20 cellular contexts compared by ENCODE assay signal in the genomic region with DNA sequence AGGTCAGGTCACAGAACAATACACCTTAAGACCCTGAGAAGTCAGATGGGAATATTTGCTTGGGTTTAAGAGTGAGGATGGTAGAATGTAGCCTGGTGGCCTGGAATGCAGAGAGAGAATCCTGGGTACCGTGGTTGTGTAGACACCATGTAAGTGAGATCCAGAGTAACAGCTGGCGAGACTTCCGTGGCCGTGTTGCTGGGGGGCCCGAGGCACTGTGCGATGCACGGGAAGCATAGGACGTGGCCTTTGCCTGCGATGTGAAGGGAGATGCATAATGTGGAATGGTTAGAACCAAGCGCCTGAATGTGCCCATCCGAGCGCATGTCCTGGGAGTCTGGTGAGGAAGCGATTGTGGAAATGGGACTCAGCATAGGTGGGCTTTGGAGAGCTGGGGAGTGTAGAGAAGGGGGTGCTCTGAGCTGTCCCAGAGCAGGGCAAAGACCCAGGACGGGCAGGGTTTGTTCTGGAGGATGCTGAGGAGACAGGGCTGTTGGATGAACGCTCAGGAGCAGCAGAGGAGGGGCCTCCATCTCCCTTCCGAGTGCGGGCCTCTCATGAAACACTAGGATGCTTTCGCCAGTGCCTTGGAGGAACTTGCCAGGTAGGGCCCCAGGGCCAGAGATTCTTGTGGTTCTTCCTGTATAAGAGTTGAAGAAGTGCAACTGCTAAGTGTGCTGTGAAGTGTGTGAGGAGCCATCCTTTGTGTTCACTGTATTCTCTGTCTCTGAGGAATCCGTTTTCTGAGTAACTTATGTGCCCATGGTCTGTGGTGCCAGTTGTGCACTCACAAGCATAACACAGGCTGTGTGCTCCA. TPM values are rescaled to one million over a fixed set of nuclear protein-coding genes. Genes with fewer than 3 reads are reported as not detected.
DNase-seq lines count a peak whose midpoint lies in the region; ATAC-seq and TF ChIP-seq lines count a peak whose summit lies in the region.
"Had no signal": no experiment of that assay in that cellular context is flagged by ENCODE, and none has a peak within 500 bp of the region (broad histone marks: within the 10 kb centered on the region; RNA-seq: fewer than 3 reads in every experiment).

No MANE protein-coding gene starts in this region.

- no peaks in the 10 kb centered on the region for H3K36me3 Mint-ChIP-seq in natural killer cell
- peaks cover 18% of the 10 kb centered on the region for H3K36me3 Mint-ChIP-seq in natural killer cell treated with Interleukin-12 subunit alpha and Interleukin-12 subunit beta and Interleukin-15 and Interleukin-18, amount 100 ng/mL, for 72 hours
- peaks cover 39% of the 10 kb centered on the region for H3K36me3 Mint-ChIP-seq in activated CD8-positive, alpha-beta memory T cell treated with anti-CD3 and anti-CD28 coated beads, Interleukin-2, amount 10 ng/mL, durations not matched to agents 7 days and 5 days

- intact Hi-C loops in natural killer cell (cut with micrococcal nuclease) = no loop called here

- H3K4me3 Mint-ChIP-seq in natural killer cell = no peak overlapping the region
- no peak overlapping the region for H3K4me3 Mint-ChIP-seq in natural killer cell treated with Interleukin-12 subunit alpha and Interleukin-12 subunit beta and Interleukin-15 and Interleukin-18, amount 100 ng/mL, for 72 hours
- no peak overlapping the region for H3K4me3 Mint-ChIP-seq in activated CD8-positive, alpha-beta memory T cell treated with anti-CD3 and anti-CD28 coated beads, Interleukin-2, amount 10 ng/mL, durations not matched to agents 7 days and 5 days

- DNase-seq in natural killer cell (no peak), islet precursor cell (peak; percentile 40), NCI-H524 (lab: John Stamatoyannopoulos, UW) (no peak), cortex of kidney (lab: John Stamatoyannopoulos, UW) (no peak), OCI-M2 (lab: John Stamatoyannopoulos, UW; ENCODE audit: unreplicated experiment) (no peak)
- no peak for DNase-seq in natural killer cell treated with Interleukin-12 subunit alpha and Interleukin-12 subunit beta and Interleukin-15 and Interleukin-18, amount 100 ng/mL, for 72 hours (ENCODE audit: low spot score)
- DNase-seq in activated CD8-positive, alpha-beta memory T cell treated with anti-CD3 and anti-CD28 coated beads, Interleukin-2, amount 10 ng/mL, durations not matched to agents 7 days and 5 days = peak; percentile 33
- DNase-seq: activated CD4-positive, alpha-beta T cell treated with anti-CD3 and anti-CD28 coated beads for 4 hours; central memory CD4-positive, alpha-beta T cell; effector CD4-positive, alpha-beta T cell; gastrocnemius medialis; H7; KBM-7; kidney glomerular epithelial cell; mammary epithelial cell; NCI-H774; stimulated activated naive CD4-positive, alpha-beta T cell treated with Interleukin-2 at 50 U/mL for 16 hours; transverse colon had no signal

- H3K27me3 Mint-ChIP-seq in natural killer cell (ENCODE audit: low read depth in 2 of 2) = no peaks in the 10 kb centered on the region
- H3K27me3 Mint-ChIP-seq in natural killer cell treated with Interleukin-12 subunit alpha and Interleukin-12 subunit beta and Interleukin-15 and Interleukin-18, amount 100 ng/mL, for 72 hours = no peaks in the 10 kb centered on the region
- no peaks in the 10 kb centered on the region for H3K27me3 Mint-ChIP-seq in activated CD8-positive, alpha-beta memory T cell treated with anti-CD3 and anti-CD28 coated beads, Interleukin-2, amount 10 ng/mL, durations not matched to agents 7 days and 5 days

- CTCF ChIA-PET in activated CD8-positive, alpha-beta memory T cell treated with anti-CD3 and anti-CD28 coated beads, Interleukin-2, amount 10 ng/mL, durations not matched to agents 7 days and 5 days (lab: Charles Lee) = interaction anchor here (0.5 kb wide), 1 partner anchor 99 kb away, joined by 3 read pairs; no protein-coding TSS in a partner anchor

- TF ChIP-seq CTCF in natural killer cell (IDR thresholded peaks at IDR 0.05) = no peak

- peak overlapping the region; percentile 55 to 64 for H3K27ac Mint-ChIP-seq in natural killer cell
- peak overlapping the region in 1 of 2 donors; percentile 56 for H3K27ac Mint-ChIP-seq in natural killer cell treated with Interleukin-12 subunit alpha and Interleukin-12 subunit beta and Interleukin-15 and Interleukin-18, amount 100 ng/mL, for 72 hours
- H3K27ac Mint-ChIP-seq in activated CD8-positive, alpha-beta memory T cell treated with anti-CD3 and anti-CD28 coated beads, Interleukin-2, amount 10 ng/mL, durations not matched to agents 7 days and 5 days = no peak overlapping the region

- no peaks in the 10 kb centered on the region for H3K9me3 Mint-ChIP-seq in natural killer cell
- H3K9me3 Mint-ChIP-seq in natural killer cell treated with Interleukin-12 subunit alpha and Interleukin-12 subunit beta and Interleukin-15 and Interleukin-18, amount 100 ng/mL, for 72 hours = no peaks in the 10 kb centered on the region
- H3K9me3 Mint-ChIP-seq in activated CD8-positive, alpha-beta memory T cell treated with anti-CD3 and anti-CD28 coated beads, Interleukin-2, amount 10 ng/mL, durations not matched to agents 7 days and 5 days (ENCODE audit: low read depth) = peaks cover 5% of the 10 kb centered on the region

- peaks cover 64 to 77% of the 10 kb centered on the region in 2 donors for H3K4me1 Mint-ChIP-seq in natural killer cell
- peaks cover 46 to 54% of the 10 kb centered on the region in 2 donors for H3K4me1 Mint-ChIP-seq in natural killer cell treated with Interleukin-12 subunit alpha and Interleukin-12 subunit beta and Interleukin-15 and Interleukin-18, amount 100 ng/mL, for 72 hours (ENCODE audit: low read depth in 2 of 2)
- H3K4me1 Mint-ChIP-seq in activated CD8-positive, alpha-beta memory T cell treated with anti-CD3 and anti-CD28 coated beads, Interleukin-2, amount 10 ng/mL, durations not matched to agents 7 days and 5 days = peaks cover 25% of the 10 kb centered on the region

- ATAC-seq in natural killer cell = no peak
- ATAC-seq in natural killer cell treated with Interleukin-12 subunit alpha and Interleukin-12 subunit beta and Interleukin-15 and Interleukin-18, amount 100 ng/mL, for 72 hours = no peak
- ATAC-seq in activated CD8-positive, alpha-beta memory T cell treated with anti-CD3 and anti-CD28 coated beads, Interleukin-2, amount 10 ng/mL, durations not matched to agents 7 days and 5 days = no peak
- ATAC-seq: esophagus mucosa, gastrocnemius medialis had no signal

RNA-seq across cellular contexts. Expression of gene RNF144A, which starts 7.1 kb away (rescaled TPM):
- total RNA-seq in natural killer cell = 10 to 100 TPM; 17.3 to 36.7 (median 19.0) TPM
- 10 to 100 TPM; 17.2 to 66.1 TPM for total RNA-seq in natural killer cell treated with Interleukin-12 subunit alpha and Interleukin-12 subunit beta and Interleukin-15 and Interleukin-18, amount 100 ng/mL, for 72 hours
- total RNA-seq in activated CD8-positive, alpha-beta memory T cell treated with anti-CD3 and anti-CD28 coated beads, Interleukin-2, amount 10 ng/mL, durations not matched to agents 7 days and 5 days = 10 to 100 TPM; 20.0 to 35.5 TPM

RNA-seq across cellular contexts. Expression of gene RSAD2, which starts 46.7 kb away (rescaled TPM):
- total RNA-seq in natural killer cell = 10 to 100 TPM in 1 of 3 donors, 1 to 10 TPM in 2; 7.9 to 12.0 (median 9.4) TPM
- 1 to 10 TPM; 2.2 to 6.8 TPM for total RNA-seq in natural killer cell treated with Interleukin-12 subunit alpha and Interleukin-12 subunit beta and Interleukin-15 and Interleukin-18, amount 100 ng/mL, for 72 hours
- 100 to 1,000 TPM in 1 of 2 experiments, 10 to 100 TPM in 1; 83.0 to 183 TPM for total RNA-seq in activated CD8-positive, alpha-beta memory T cell treated with anti-CD3 and anti-CD28 coated beads, Interleukin-2, amount 10 ng/mL, durations not matched to agents 7 days and 5 days
- total RNA-seq: H7, myocyte had no signal

RNA-seq across cellular contexts. Expression of gene CMPK2, which starts 58.6 kb away (rescaled TPM):
- total RNA-seq in natural killer cell = 10 to 100 TPM in 1 of 3 donors, 1 to 10 TPM in 2; 5.8 to 11.4 (median 8.6) TPM
- total RNA-seq in natural killer cell treated with Interleukin-12 subunit alpha and Interleukin-12 subunit beta and Interleukin-15 and Interleukin-18, amount 100 ng/mL, for 72 hours = 1 to 10 TPM; 5.7 to 6.4 TPM
- 100 to 1,000 TPM in 1 of 2 experiments, 10 to 100 TPM in 1; 81.3 to 164 TPM for total RNA-seq in activated CD8-positive, alpha-beta memory T cell treated with anti-CD3 and anti-CD28 coated beads, Interleukin-2, amount 10 ng/mL, durations not matched to agents 7 days and 5 days

Comparison
In these comparisons a context has a peak if more than half of its experiments do, and no peak if none do; other contexts are left out.
1. DNase-seq: peak in activated CD8-positive, alpha-beta memory T cell treated with anti-CD3 and anti-CD28 coated beads, Interleukin-2, amount 10 ng/mL, durations not matched to agents 7 days and 5 days (single experiment) and islet precursor cell (single experiment); none in natural killer cell (single experiment), natural killer cell treated with Interleukin-12 subunit alpha and Interleukin-12 subunit beta and Interleukin-15 and Interleukin-18, amount 100 ng/mL, for 72 hours (single experiment), NCI-H524 (0 of 2), cortex of kidney (single experiment) and OCI-M2 (single experiment).
2. RNA of gene RSAD2, which starts 46.7 kb away (total RNA-seq): 83.0 to 183 TPM in activated CD8-positive, alpha-beta memory T cell treated with anti-CD3 and anti-CD28 coated beads, Interleukin-2, amount 10 ng/mL, durations not matched to agents 7 days and 5 days; 7.9 to 12.0 TPM in natural killer cell and 2.2 to 6.8 TPM in natural killer cell treated with Interleukin-12 subunit alpha and Interleukin-12 subunit beta and Interleukin-15 and Interleukin-18, amount 100 ng/mL, for 72 hours; every median in the first group is over 4 times any median in the second.
3. RNA of gene CMPK2, which starts 58.6 kb away (total RNA-seq): 81.3 to 164 TPM in activated CD8-positive, alpha-beta memory T cell treated with anti-CD3 and anti-CD28 coated beads, Interleukin-2, amount 10 ng/mL, durations not matched to agents 7 days and 5 days; 5.8 to 11.4 TPM in natural killer cell and 5.7 to 6.4 TPM in natural killer cell treated with Interleukin-12 subunit alpha and Interleukin-12 subunit beta and Interleukin-15 and Interleukin-18, amount 100 ng/mL, for 72 hours; every median in the first group is over 4 times any median in the second.